Comparison of ENCODE assay signal across 8 cellular contexts in genomic region chr16:67659675-67660563, GRCh38. TPM values are rescaled to one million over a fixed set of nuclear protein-coding genes. Genes with fewer than 3 reads are reported as not detected.
DNase-seq lines count a peak whose midpoint lies in the region; ATAC-seq and TF ChIP-seq lines count a peak whose summit lies in the region.

Gene ACD (minus strand): TSS chr16:67660260. CDS start chr16:67660220, 40 bp downstream.

- H3K36me3 ChIP-seq in RWPE2 (ENCODE audit: low read depth), result peaks cover 10% of the 10 kb centered on the region

- H3K36me3 Mint-ChIP-seq in nephron (ENCODE audit: low read depth), result peaks cover 8% of the 10 kb centered on the region
- peaks cover 6% of the 10 kb centered on the region for H3K36me3 Mint-ChIP-seq in stimulated activated naive CD8-positive, alpha-beta T cell treated with anti-CD3 and anti-CD28 coated beads, Interleukin-15, Interleukin-2, amounts not matched to agents 100 ng/mL and 50 ng/mL, for 24 hours (ENCODE audit: low read depth)

- peaks cover 10% of the 10 kb centered on the region for H3K27me3 Mint-ChIP-seq in nephron (ENCODE audit: low read depth)
- no peaks in the 10 kb centered on the region for H3K27me3 Mint-ChIP-seq in stimulated activated naive CD8-positive, alpha-beta T cell treated with anti-CD3 and anti-CD28 coated beads, Interleukin-15, Interleukin-2, amounts not matched to agents 100 ng/mL and 50 ng/mL, for 24 hours

- H3K9me3 Mint-ChIP-seq in nephron, result no peaks in the 10 kb centered on the region
- no peaks in the 10 kb centered on the region for H3K9me3 Mint-ChIP-seq in stimulated activated naive CD8-positive, alpha-beta T cell treated with anti-CD3 and anti-CD28 coated beads, Interleukin-15, Interleukin-2, amounts not matched to agents 100 ng/mL and 50 ng/mL, for 24 hours

- peak within 1 kb of the TSS; percentile 85 for H3K4me3 ChIP-seq in RWPE2 (ENCODE audit: severe bottlenecking)

- H3K9me3 ChIP-seq in RWPE2 (ENCODE audit: severe bottlenecking), result no peaks in the 10 kb centered on the region

- no peaks in the 10 kb centered on the region for H3K4me1 ChIP-seq in RWPE2 (ENCODE audit: insufficient read depth, poor library complexity, severe bottlenecking)

- peak within 1 kb of the TSS; percentile 94 to 98 (median 96) for H3K4me3 Mint-ChIP-seq in nephron
- peak within 1 kb of the TSS; percentile 88 for H3K4me3 Mint-ChIP-seq in stimulated activated naive CD8-positive, alpha-beta T cell treated with anti-CD3 and anti-CD28 coated beads, Interleukin-15, Interleukin-2, amounts not matched to agents 100 ng/mL and 50 ng/mL, for 24 hours

- H3K4me1 Mint-ChIP-seq in nephron, result no peaks in the 10 kb centered on the region
- H3K4me1 Mint-ChIP-seq in stimulated activated naive CD8-positive, alpha-beta T cell treated with anti-CD3 and anti-CD28 coated beads, Interleukin-15, Interleukin-2, amounts not matched to agents 100 ng/mL and 50 ng/mL, for 24 hours (ENCODE audit: low read depth), result peaks cover 13% of the 10 kb centered on the region

- H3K27ac ChIP-seq in RWPE2 (ENCODE audit: poor library complexity, severe bottlenecking), result peak within 1 kb of the TSS; percentile 57

- H3K27ac Mint-ChIP-seq in nephron, result peak within 1 kb of the TSS; percentile 76 to 95 (median 91)
- H3K27ac Mint-ChIP-seq in stimulated activated naive CD8-positive, alpha-beta T cell treated with anti-CD3 and anti-CD28 coated beads, Interleukin-15, Interleukin-2, amounts not matched to agents 100 ng/mL and 50 ng/mL, for 24 hours, result peak within 1 kb of the TSS; percentile 92

- ATAC-seq in GM21723 (IDR thresholded peaks at IDR 0.05; ENCODE audit: unreplicated experiment) (peak; percentile 45), RWPE2 (ENCODE audit: low read depth) (peak; percentile 64)

- DNase-seq in Daoy (ENCODE audit: low read depth) (peak; percentile 92), KG1 (lab: John Stamatoyannopoulos, UW) (peak; percentile 90), RWPE2 (ENCODE audit: low spot score) (peak; percentile 88), fibroblast of peridontal ligament (ENCODE audit: extremely low read depth) (peak; percentile 84)
- peak; percentile 91 for DNase-seq in activated effector memory CD4-positive, alpha-beta T cell treated with Interleukin-2 at 50 U/mL for 16 hours

- H3K27me3 ChIP-seq in RWPE2 (ENCODE audit: insufficient read depth, poor library complexity, severe bottlenecking), result peaks cover 5% of the 10 kb centered on the region

- TF ChIP-seq CTCF in RWPE2 (IDR thresholded peaks at IDR 0.05; ENCODE audit: poor library complexity, severe bottlenecking) (no peak), nephron (IDR thresholded peaks at IDR 0.05; ENCODE audit: unreplicated experiment in 3 of 3) (no peak)

RNA-seq across cellular contexts. Expression of gene ACD, which starts in this region (rescaled TPM):
- total RNA-seq in Daoy (2014; rRNA removed; shearing (Covaris generic)), result 31.6 and 39.9 TPM in 2 replicates

Comparison
In these comparisons a context has a peak if more than half of its experiments do, and no peak if none do; other contexts are left out.
1. Peak in every context shown above with its lines: DNase-seq, ATAC-seq, H3K4me3 ChIP-seq and H3K27ac ChIP-seq.